Comparison of ENCODE assay signal across 25 cellular contexts in the genomic region with DNA sequence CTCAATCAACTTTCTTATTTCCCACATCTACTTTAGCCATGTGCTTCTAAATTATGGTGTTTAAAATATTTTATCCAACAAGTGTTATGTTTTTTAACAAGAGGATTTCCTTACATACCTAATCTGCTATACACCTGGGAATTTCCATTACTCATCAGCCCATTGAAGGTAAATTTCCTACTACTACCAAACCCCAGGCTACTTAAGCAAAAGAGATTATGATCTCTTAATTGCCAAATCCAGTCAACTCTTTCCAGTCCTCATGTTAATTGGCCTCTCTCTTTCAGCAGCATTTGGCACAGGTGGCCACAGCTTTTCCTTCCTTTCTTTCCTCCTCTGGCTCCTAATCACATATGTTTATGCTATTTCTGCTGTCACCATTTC. TPM values are rescaled to one million over a fixed set of nuclear protein-coding genes. Genes with fewer than 3 reads are reported as not detected.
DNase-seq lines count a peak whose midpoint lies in the region; ATAC-seq and TF ChIP-seq lines count a peak whose summit lies in the region.
"Had no signal": no experiment of that assay in that cellular context is flagged by ENCODE, and none has a peak within 500 bp of the region (broad histone marks: within the 10 kb centered on the region; RNA-seq: fewer than 3 reads in every experiment).

No MANE protein-coding gene starts in this region.

- no peak for TF ChIP-seq CTCF in activated CD8-positive, alpha-beta T cell treated with anti-CD3 and anti-CD28 coated beads for 36 hours (IDR thresholded peaks at IDR 0.05)
- peak; percentile 7; the same call in 1 of the 2 replicates for TF ChIP-seq CTCF in OCI-LY7 (conservative IDR thresholded peaks at IDR 0.05; ENCODE audit: low read length)

- POLR2A ChIA-PET in activated CD8-positive, alpha-beta T cell treated with anti-CD3 and anti-CD28 coated beads, Interleukin-2, amount 10 ng/mL, durations not matched to agents 7 days and 5 days (lab: Charles Lee): interaction anchor here (1.9 kb wide), 1 partner anchor 20 kb away, joined by 5 read pairs; a partner anchor contains a TSS
- POLR2A ChIA-PET in activated CD8-positive, alpha-beta T cell treated with anti-CD3 and anti-CD28 coated beads for 36 hours (lab: Charles Lee): interaction anchor here (0.7 to 1.3 kb wide), 3 partner anchors 11 to 162 kb away, joined by 3 read pairs; no protein-coding TSS in a partner anchor
- POLR2A ChIA-PET in OCI-LY7 (lab: Charles Lee): interaction anchor here (0.6 to 1.3 kb wide), 4 partner anchors 12 to 283 kb away, joined by 3 to 4 read pairs (median 3); no protein-coding TSS in a partner anchor

- no peaks in the 10 kb centered on the region for H3K27me3 Mint-ChIP-seq in activated CD8-positive, alpha-beta T cell treated with anti-CD3 and anti-CD28 coated beads, Interleukin-2, amount 10 ng/mL, durations not matched to agents 7 days and 5 days (ENCODE audit: low read depth)
- no peaks in the 10 kb centered on the region for H3K27me3 Mint-ChIP-seq in activated CD8-positive, alpha-beta T cell treated with anti-CD3 and anti-CD28 coated beads for 36 hours
- H3K27me3 Mint-ChIP-seq: B cell had no signal

- no peak overlapping the region for H4K5ac ChIP-seq in mesendoderm (ENCODE audit: low read length)

- H3K9ac ChIP-seq in mesendoderm (ENCODE audit: low read length): no peak overlapping the region

- no peak for ATAC-seq in activated CD8-positive, alpha-beta T cell treated with anti-CD3 and anti-CD28 coated beads, Interleukin-2, amount 10 ng/mL, durations not matched to agents 7 days and 5 days
- no peak for ATAC-seq in activated CD8-positive, alpha-beta T cell treated with anti-CD3 and anti-CD28 coated beads for 36 hours
- ATAC-seq in GM19467 (IDR thresholded peaks at IDR 0.05; ENCODE audit: unreplicated experiment) (no peak), GM21515 (IDR thresholded peaks at IDR 0.05; ENCODE audit: unreplicated experiment) (no peak), GM18858 (IDR thresholded peaks at IDR 0.05; ENCODE audit: unreplicated experiment) (no peak)
- ATAC-seq: A549, GM12878 had no signal

- H3K27ac ChIP-seq in OCI-LY7 (ENCODE audit: low read depth, low read length, poor library complexity, severe bottlenecking) (no peak overlapping the region), mesendoderm (ENCODE audit: low read depth, low read length) (no peak overlapping the region)
- H3K27ac ChIP-seq: A549, RWPE1, SK-N-MC had no signal

- no peak overlapping the region for H3K18ac ChIP-seq in mesendoderm (ENCODE audit: low read length)

- BruUV-seq in OCI-LY7 (replicated peaks; lab: Mats Ljungman, UMichigan): no TSS peak

- H2BK5ac ChIP-seq in mesendoderm (ENCODE audit: low read length): no peak overlapping the region

- no peaks in the 10 kb centered on the region for H3K9me3 Mint-ChIP-seq in activated CD8-positive, alpha-beta T cell treated with anti-CD3 and anti-CD28 coated beads, Interleukin-2, amount 10 ng/mL, durations not matched to agents 7 days and 5 days (ENCODE audit: insufficient read depth)
- no peaks in the 10 kb centered on the region for H3K9me3 Mint-ChIP-seq in activated CD8-positive, alpha-beta T cell treated with anti-CD3 and anti-CD28 coated beads for 36 hours
- H3K9me3 Mint-ChIP-seq: CD14-positive monocyte had no signal

- DNase-seq in activated CD8-positive, alpha-beta T cell treated with anti-CD3 and anti-CD28 coated beads, Interleukin-2, amount 10 ng/mL, durations not matched to agents 7 days and 5 days: peak; percentile 1
- no peak for DNase-seq in activated CD8-positive, alpha-beta T cell treated with anti-CD3 and anti-CD28 coated beads for 36 hours
- peak; percentile 67 for DNase-seq in NCI-H1105 treated with DMSO at 0.1 percent for 48 hours (lab: John Stamatoyannopoulos, UW)
- no peak for DNase-seq in OCI-LY7 (ENCODE audit: low spot score)
- DNase-seq in mesendoderm: peak; percentile 28
- DNase-seq: DMS79 treated with DMSO at 0.1 percent for 48 hours, GOT3, HCEC 1CT, KBM-7, NCI-H1092 treated with DMSO at 0.1 percent for 48 hours, NCI-H2029 treated with DMSO at 0.1 percent for 48 hours, NCI-H446 treated with DMSO at 0.1 percent for 48 hours, NCI-H748 treated with DMSO at 0.1 percent for 48 hours, SHP77 treated with DMSO at 0.1 percent for 48 hours, SW 1271 had no signal

- no peak overlapping the region for H3K4me3 ChIP-seq in OCI-LY7 (ENCODE audit: low read depth, low read length, poor library complexity, severe bottlenecking)
- no peak overlapping the region for H3K4me3 ChIP-seq in mesendoderm (ENCODE audit: low read length)
- H3K4me3 ChIP-seq: A549, GM12878, SK-N-MC had no signal

- H3K27me3 ChIP-seq in mesendoderm (ENCODE audit: insufficient read depth, low read length, poor library complexity): no peaks in the 10 kb centered on the region

- no peak overlapping the region for H3K27ac Mint-ChIP-seq in activated CD8-positive, alpha-beta T cell treated with anti-CD3 and anti-CD28 coated beads, Interleukin-2, amount 10 ng/mL, durations not matched to agents 7 days and 5 days
- H3K27ac Mint-ChIP-seq in activated CD8-positive, alpha-beta T cell treated with anti-CD3 and anti-CD28 coated beads for 36 hours: no peak overlapping the region
- H3K27ac Mint-ChIP-seq: B cell had no signal

- H3K4ac ChIP-seq in mesendoderm (ENCODE audit: low read depth, low read length): no peak overlapping the region

- no peaks in the 10 kb centered on the region for H3K9me2 ChIP-seq in OCI-LY7 (ENCODE audit: insufficient read depth, low read length)

- no peak overlapping the region for H2AK5ac ChIP-seq in mesendoderm (ENCODE audit: low read length)

- peaks cover 22% of the 10 kb centered on the region for H3K36me3 ChIP-seq in OCI-LY7 (ENCODE audit: insufficient read depth, low read length)
- H3K36me3 ChIP-seq in mesendoderm (ENCODE audit: control insufficient read depth, insufficient read depth, low read length): no peaks in the 10 kb centered on the region

- H3K9me3 ChIP-seq in OCI-LY7 (ENCODE audit: low read length): peaks cover 4% of the 10 kb centered on the region; the same call in 1 of the 2 replicates
- H3K9me3 ChIP-seq: A549 had no signal

- no peaks in the 10 kb centered on the region for H4K20me1 ChIP-seq in OCI-LY7 (ENCODE audit: insufficient read depth, low read length)

- H2BK15ac ChIP-seq in mesendoderm (replicated peaks; ENCODE audit: low read depth): no peak overlapping the region

- no peak overlapping the region for H3K23ac ChIP-seq in mesendoderm (ENCODE audit: low read length)

- no peaks in the 10 kb centered on the region for H3K79me1 ChIP-seq in mesendoderm (ENCODE audit: low read length)

- H3K79me2 ChIP-seq in OCI-LY7 (ENCODE audit: insufficient read depth, low read depth, low read length): no peaks in the 10 kb centered on the region
- no peaks in the 10 kb centered on the region for H3K79me2 ChIP-seq in mesendoderm (ENCODE audit: control insufficient read depth, insufficient read depth, low read length)

- no peak overlapping the region for H2BK120ac ChIP-seq in mesendoderm (ENCODE audit: low read depth, low read length)

- CTCF ChIA-PET in activated CD8-positive, alpha-beta T cell treated with anti-CD3 and anti-CD28 coated beads, Interleukin-2, amount 10 ng/mL, durations not matched to agents 7 days and 5 days (lab: Charles Lee): interaction anchor here (1.1 to 1.3 kb wide), 2 partner anchors 27 to 38 kb away, joined by 3 read pairs; no protein-coding TSS in a partner anchor
- CTCF ChIA-PET in activated CD8-positive, alpha-beta T cell treated with anti-CD3 and anti-CD28 coated beads for 36 hours (lab: Charles Lee): interaction anchor here (0.7 to 1.5 kb wide), 7 partner anchors 8 to 300 kb away, joined by 3 to 8 read pairs (median 4); no protein-coding TSS in a partner anchor
- CTCF ChIA-PET in OCI-LY7 (lab: Charles Lee; ENCODE audit: unreplicated experiment): no interaction called here

- H3K4me3 Mint-ChIP-seq in activated CD8-positive, alpha-beta T cell treated with anti-CD3 and anti-CD28 coated beads, Interleukin-2, amount 10 ng/mL, durations not matched to agents 7 days and 5 days: no peak overlapping the region
- no peak overlapping the region for H3K4me3 Mint-ChIP-seq in activated CD8-positive, alpha-beta T cell treated with anti-CD3 and anti-CD28 coated beads for 36 hours
- H3K4me3 Mint-ChIP-seq: B cell, CD14-positive monocyte had no signal

- H3K4me2 ChIP-seq in OCI-LY7 (ENCODE audit: low read length): no peak overlapping the region
- no peak overlapping the region for H3K4me2 ChIP-seq in mesendoderm (ENCODE audit: low read length)
- H3K4me2 ChIP-seq: A549 had no signal

- peaks cover 10% of the 10 kb centered on the region for H3K4me1 Mint-ChIP-seq in activated CD8-positive, alpha-beta T cell treated with anti-CD3 and anti-CD28 coated beads, Interleukin-2, amount 10 ng/mL, durations not matched to agents 7 days and 5 days (ENCODE audit: low read depth)
- H3K4me1 Mint-ChIP-seq in activated CD8-positive, alpha-beta T cell treated with anti-CD3 and anti-CD28 coated beads for 36 hours (ENCODE audit: low read depth): peaks cover 12% of the 10 kb centered on the region

- peaks cover 27% of the 10 kb centered on the region for H3K36me3 Mint-ChIP-seq in activated CD8-positive, alpha-beta T cell treated with anti-CD3 and anti-CD28 coated beads, Interleukin-2, amount 10 ng/mL, durations not matched to agents 7 days and 5 days (ENCODE audit: low read depth)
- H3K36me3 Mint-ChIP-seq in activated CD8-positive, alpha-beta T cell treated with anti-CD3 and anti-CD28 coated beads for 36 hours (ENCODE audit: low read depth): peaks cover 24% of the 10 kb centered on the region

- intact Hi-C loops in activated CD8-positive, alpha-beta T cell treated with anti-CD3 and anti-CD28 coated beads for 36 hours (cut with micrococcal nuclease): no loop called here
- intact Hi-C loops in OCI-LY7 (cut with micrococcal nuclease; ENCODE audit: unreplicated experiment): no loop called here

- H3K56ac ChIP-seq in mesendoderm (ENCODE audit: low read length): no peak overlapping the region

- no peak overlapping the region for H2AFZ ChIP-seq in OCI-LY7 (ENCODE audit: low read length)

- H3K4me1 ChIP-seq in OCI-LY7 (ENCODE audit: insufficient read depth, low read length, poor library complexity, severe bottlenecking) (peaks cover 23% of the 10 kb centered on the region), mesendoderm (ENCODE audit: control insufficient read depth, low read depth, low read length) (no peaks in the 10 kb centered on the region)
- H3K4me1 ChIP-seq: A549 had no signal

- H4K8ac ChIP-seq in mesendoderm (ENCODE audit: low read depth, low read length): no peak overlapping the region

RNA-seq across cellular contexts. Expression of a gene that starts 5.1 kb away (rescaled TPM):
- total RNA-seq in activated CD8-positive, alpha-beta T cell treated with anti-CD3 and anti-CD28 coated beads, Interleukin-2, amount 10 ng/mL, durations not matched to agents 7 days and 5 days: 10 to 100 TPM; 40.1 to 42.1 TPM
- total RNA-seq in activated CD8-positive, alpha-beta T cell treated with anti-CD3 and anti-CD28 coated beads for 36 hours: 1 to 10 TPM; 4.5 to 4.7 TPM
- 0.39 and 1.3 TPM in 2 replicates for total RNA-seq in OCI-LY7 (2014; rRNA removed; shearing (Covaris generic))
- total RNA-seq in OCI-LY7 (2022): 1.1 and 1.4 TPM in 2 replicates
- polyA plus RNA-seq in mesendoderm (2013, experiment 1 of 2): 0.34 TPM
- polyA plus RNA-seq in mesendoderm (2013, experiment 2 of 2): 0.20 TPM

RNA-seq across cellular contexts. Expression of a gene that starts 19.4 kb away (rescaled TPM):
- 100 to 1,000 TPM; 396 to 404 TPM for total RNA-seq in activated CD8-positive, alpha-beta T cell treated with anti-CD3 and anti-CD28 coated beads, Interleukin-2, amount 10 ng/mL, durations not matched to agents 7 days and 5 days
- total RNA-seq in activated CD8-positive, alpha-beta T cell treated with anti-CD3 and anti-CD28 coated beads for 36 hours: 100 to 1,000 TPM; 341 to 342 TPM
- 286 and 291 TPM in 2 replicates for total RNA-seq in OCI-LY7 (2014; rRNA removed; shearing (Covaris generic))
- 285 and 303 TPM in 2 replicates for total RNA-seq in OCI-LY7 (2022)
- polyA plus RNA-seq in mesendoderm (2013, experiment 1 of 2): 325 TPM
- polyA plus RNA-seq in mesendoderm (2013, experiment 2 of 2): 325 TPM

RNA-seq across cellular contexts. Expression of a gene that starts 19.7 kb away (rescaled TPM):
- 10 to 100 TPM; 54.3 to 57.8 TPM for total RNA-seq in activated CD8-positive, alpha-beta T cell treated with anti-CD3 and anti-CD28 coated beads, Interleukin-2, amount 10 ng/mL, durations not matched to agents 7 days and 5 days
- total RNA-seq in activated CD8-positive, alpha-beta T cell treated with anti-CD3 and anti-CD28 coated beads for 36 hours: 10 to 100 TPM; 54.0 to 54.6 TPM
- 63.0 and 97.3 TPM in 2 replicates for total RNA-seq in OCI-LY7 (2014; rRNA removed; shearing (Covaris generic))
- total RNA-seq in OCI-LY7 (2022): 59.9 and 66.4 TPM in 2 replicates
- 64.9 TPM for polyA plus RNA-seq in mesendoderm (2013, experiment 1 of 2)
- 63.7 TPM for polyA plus RNA-seq in mesendoderm (2013, experiment 2 of 2)

RNA-seq across cellular contexts. Expression of a gene that starts 34.7 kb away (rescaled TPM):
- total RNA-seq in activated CD8-positive, alpha-beta T cell treated with anti-CD3 and anti-CD28 coated beads, Interleukin-2, amount 10 ng/mL, durations not matched to agents 7 days and 5 days: under 1 TPM in 1 of 2 experiments, not detected in 1; 0.18 TPM
- not detected for total RNA-seq in activated CD8-positive, alpha-beta T cell treated with anti-CD3 and anti-CD28 coated beads for 36 hours
- total RNA-seq in OCI-LY7 (2014; rRNA removed; shearing (Covaris generic)): not detected in 2 replicates
- 0.17 TPM in 1 of 2 replicates, not detected in the other for total RNA-seq in OCI-LY7 (2022)
- polyA plus RNA-seq in mesendoderm (2013, experiment 1 of 2): not detected
- polyA plus RNA-seq in mesendoderm (2013, experiment 2 of 2): not detected
- total RNA-seq: HT1080 had no signal
- polyA plus RNA-seq: A549 had no signal

RNA-seq across cellular contexts. Expression of a gene that starts 34.7 kb away (rescaled TPM):
- total RNA-seq in activated CD8-positive, alpha-beta T cell treated with anti-CD3 and anti-CD28 coated beads, Interleukin-2, amount 10 ng/mL, durations not matched to agents 7 days and 5 days: not detected
- not detected for total RNA-seq in activated CD8-positive, alpha-beta T cell treated with anti-CD3 and anti-CD28 coated beads for 36 hours
- not detected in 2 replicates for total RNA-seq in OCI-LY7 (2014; rRNA removed; shearing (Covaris generic))
- not detected in 2 replicates for total RNA-seq in OCI-LY7 (2022)
- polyA plus RNA-seq in mesendoderm (2013, experiment 1 of 2): 0.06 TPM
- not detected for polyA plus RNA-seq in mesendoderm (2013, experiment 2 of 2)
- total RNA-seq: B cell, HT1080 had no signal
- polyA plus RNA-seq: A549, GM12878 had no signal

Comparison
In these comparisons a context has a peak if more than half of its experiments do, and no peak if none do; other contexts are left out.
1. DNase-seq: peak in activated CD8-positive, alpha-beta T cell treated with anti-CD3 and anti-CD28 coated beads, Interleukin-2, amount 10 ng/mL, durations not matched to agents 7 days and 5 days (single experiment), NCI-H1105 treated with DMSO at 0.1 percent for 48 hours (single experiment) and mesendoderm (single experiment); none in activated CD8-positive, alpha-beta T cell treated with anti-CD3 and anti-CD28 coated beads for 36 hours (single experiment) and OCI-LY7 (single experiment).
2. RNA of a gene that starts 5.1 kb away (total RNA-seq): 40.1 to 42.1 TPM in activated CD8-positive, alpha-beta T cell treated with anti-CD3 and anti-CD28 coated beads, Interleukin-2, amount 10 ng/mL, durations not matched to agents 7 days and 5 days; 4.5 to 4.7 TPM in activated CD8-positive, alpha-beta T cell treated with anti-CD3 and anti-CD28 coated beads for 36 hours and 0.39 to 1.4 TPM in OCI-LY7; every median in the first group is over 4 times any median in the second.